8 cellular contexts compared by ENCODE assay signal in genomic region chr16:77190190-77190477, GRCh38. TPM values are rescaled to one million over a fixed set of nuclear protein-coding genes. Genes with fewer than 3 reads are reported as not detected.
DNase-seq lines count a peak whose midpoint lies in the region; ATAC-seq, FAIRE-seq and TF ChIP-seq lines count a peak whose summit lies in the region.

No MANE protein-coding gene starts in this region.

- peaks cover 8% of the 10 kb centered on the region for H4K20me1 ChIP-seq in astrocyte (ENCODE audit: insufficient read depth, low read length)

- ATAC-seq in HG02759 (IDR thresholded peaks at IDR 0.05; ENCODE audit: unreplicated experiment) = peak; percentile 7

- H3K27me3 ChIP-seq in astrocyte (ENCODE audit: insufficient read depth, low read length) (no peaks in the 10 kb centered on the region), mesendoderm (ENCODE audit: insufficient read depth, low read length, poor library complexity) (no peaks in the 10 kb centered on the region)

- DNase-seq in AG10803 (ENCODE audit: low read depth) (no peak), astrocyte (ENCODE audit: low read depth) (no peak), mesendoderm (no peak), NCI-H1092 treated with DMSO at 0.1 percent for 48 hours (lab: John Stamatoyannopoulos, UW) (no peak), hepatic stellate cell (ENCODE audit: low spot score) (no peak), MV-4-11 (lab: John Stamatoyannopoulos, UW) (no peak), GF-D8 (lab: John Stamatoyannopoulos, UW) (no peak)

- no CpG with 5 or more reads among the region's 19 CpGs for WGBS in mesendoderm (ENCODE audit: extremely low coverage, insufficient coverage, low lambda C conversion rate)

- TF ChIP-seq CTCF in AG10803 (conservative IDR thresholded peaks at IDR 0.05; ENCODE audit: low read length) (no peak), astrocyte (IDR thresholded peaks at IDR 0.05; ENCODE audit: insufficient read depth, low read depth, low read length) (no peak)

- H4K5ac ChIP-seq in mesendoderm (ENCODE audit: low read length) = no peak overlapping the region

- H3K4me3 ChIP-seq in AG10803 (ENCODE audit: low read length) = peak overlapping the region; percentile 97
- peak overlapping the region; percentile 93 for H3K4me3 ChIP-seq in astrocyte (ENCODE audit: insufficient read depth, low read depth, low read length)
- peak overlapping the region; percentile 87 for H3K4me3 ChIP-seq in mesendoderm (ENCODE audit: low read length)

- no peak overlapping the region for H4K8ac ChIP-seq in mesendoderm (ENCODE audit: low read depth, low read length)

- H3K79me2 ChIP-seq in astrocyte (ENCODE audit: insufficient read depth, low read length) (peaks cover 38% of the 10 kb centered on the region), mesendoderm (ENCODE audit: control insufficient read depth, insufficient read depth, low read length) (peaks cover 13% of the 10 kb centered on the region)

- H3K27ac Mint-ChIP-seq in astrocyte (ENCODE audit: unreplicated experiment) = peak overlapping the region; percentile 97

- H3K56ac ChIP-seq in mesendoderm (ENCODE audit: low read length) = peak overlapping the region; percentile 97

- H3K4me2 ChIP-seq in astrocyte (ENCODE audit: low read length) (peak overlapping the region; percentile 94), mesendoderm (ENCODE audit: low read length) (peak overlapping the region; percentile 64)

- peaks cover 2% of the 10 kb centered on the region for H3K36me3 ChIP-seq in astrocyte (ENCODE audit: insufficient read depth, low read length)
- no peaks in the 10 kb centered on the region for H3K36me3 ChIP-seq in mesendoderm (ENCODE audit: control insufficient read depth, insufficient read depth, low read length)

- H2AFZ ChIP-seq in astrocyte (ENCODE audit: low read depth, low read length) = peak overlapping the region; percentile 95

- H3K18ac ChIP-seq in mesendoderm (ENCODE audit: low read length) = peak overlapping the region; percentile 16

- H3K9me3 ChIP-seq in astrocyte (ENCODE audit: insufficient read depth, low read depth, low read length) = no peaks in the 10 kb centered on the region

- no peaks in the 10 kb centered on the region for H3K9me3 Mint-ChIP-seq in astrocyte (ENCODE audit: unreplicated experiment)

- H3K36me3 Mint-ChIP-seq in astrocyte (ENCODE audit: low read depth, unreplicated experiment) = peaks cover 7% of the 10 kb centered on the region

- no peak overlapping the region for H2BK15ac ChIP-seq in mesendoderm (replicated peaks; ENCODE audit: low read depth)

- no peak for FAIRE-seq in astrocyte (lab: Jason Lieb, UNC)

- H3K4ac ChIP-seq in mesendoderm (ENCODE audit: low read depth, low read length) = no peak overlapping the region

- no peak overlapping the region for H3K23ac ChIP-seq in mesendoderm (ENCODE audit: low read length)

- no peak overlapping the region for H2AK5ac ChIP-seq in mesendoderm (ENCODE audit: low read length)

- no peak overlapping the region for H2BK120ac ChIP-seq in mesendoderm (ENCODE audit: low read depth, low read length)

- peaks cover 15% of the 10 kb centered on the region for H3K79me1 ChIP-seq in mesendoderm (ENCODE audit: low read length)

- H3K4me1 Mint-ChIP-seq in astrocyte (ENCODE audit: low read depth, unreplicated experiment) = peaks cover 12% of the 10 kb centered on the region

- H3K27ac ChIP-seq in astrocyte (ENCODE audit: low read depth, low read length) (peak overlapping the region; percentile 58), mesendoderm (ENCODE audit: low read depth, low read length) (peak overlapping the region; percentile 83)

- peak overlapping the region; percentile 91 for H3K9ac ChIP-seq in astrocyte (ENCODE audit: low read length)
- peak overlapping the region; percentile 88 for H3K9ac ChIP-seq in mesendoderm (ENCODE audit: low read length)

- H2BK5ac ChIP-seq in mesendoderm (ENCODE audit: low read length) = peak overlapping the region; percentile 65

- H3K27me3 Mint-ChIP-seq in astrocyte (ENCODE audit: low read depth, unreplicated experiment) = no peaks in the 10 kb centered on the region

- peak overlapping the region; percentile 91 for H3K4me3 Mint-ChIP-seq in astrocyte (ENCODE audit: unreplicated experiment)

- H3K4me1 ChIP-seq in astrocyte (ENCODE audit: insufficient read depth, low read length) (peaks cover 4% of the 10 kb centered on the region), mesendoderm (ENCODE audit: control insufficient read depth, low read depth, low read length) (peaks cover 3% of the 10 kb centered on the region)

RNA-seq across cellular contexts. Expression of gene MON1B, which starts 0.9 kb away (rescaled TPM):
- 35.7 and 40.5 TPM in 2 replicates for total RNA-seq in astrocyte
- polyA plus RNA-seq in mesendoderm (2013, experiment 1 of 2) = 15.6 TPM
- 15.6 TPM for polyA plus RNA-seq in mesendoderm (2013, experiment 2 of 2)

RNA-seq across cellular contexts. Expression of gene SYCE1L, which starts 9.1 kb away (rescaled TPM):
- total RNA-seq in astrocyte = 2.0 and 5.2 TPM in 2 replicates
- polyA plus RNA-seq in mesendoderm (2013, experiment 1 of 2) = 2.7 TPM
- 3.6 TPM for polyA plus RNA-seq in mesendoderm (2013, experiment 2 of 2)
